1 cellular context compared by ENCODE assay signal in the genomic region with DNA sequence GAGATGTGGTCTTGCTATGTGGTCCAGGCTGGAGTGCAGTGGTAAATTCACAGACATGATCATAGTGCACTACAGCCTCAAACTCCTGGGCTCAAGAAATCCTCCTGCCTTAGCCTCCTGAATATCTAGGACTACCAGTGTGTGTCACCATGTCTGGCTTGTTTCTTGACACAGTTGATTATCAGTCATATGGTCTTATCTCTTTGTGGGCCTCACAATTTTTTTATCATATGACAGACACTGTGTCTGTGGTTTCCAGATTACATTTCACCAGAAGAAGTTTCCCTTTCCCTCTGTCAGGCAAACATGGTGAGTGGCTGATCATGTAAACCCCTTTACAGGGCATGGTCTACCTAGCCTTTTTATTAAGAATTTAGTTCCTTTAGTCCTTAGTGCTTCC.
A peak's percentile ranks its signal among the peaks of the same experiment; 100 is the strongest.
TF ChIP-seq lines count a peak whose summit lies in the region.

No MANE protein-coding gene starts in this region.

TF ChIP-seq in K562, 482 proteins besides CTCF, POLR2A, EP300 and RAD21 (continued from another document and continues in another):
- TF ChIP-seq, protein P1, sequence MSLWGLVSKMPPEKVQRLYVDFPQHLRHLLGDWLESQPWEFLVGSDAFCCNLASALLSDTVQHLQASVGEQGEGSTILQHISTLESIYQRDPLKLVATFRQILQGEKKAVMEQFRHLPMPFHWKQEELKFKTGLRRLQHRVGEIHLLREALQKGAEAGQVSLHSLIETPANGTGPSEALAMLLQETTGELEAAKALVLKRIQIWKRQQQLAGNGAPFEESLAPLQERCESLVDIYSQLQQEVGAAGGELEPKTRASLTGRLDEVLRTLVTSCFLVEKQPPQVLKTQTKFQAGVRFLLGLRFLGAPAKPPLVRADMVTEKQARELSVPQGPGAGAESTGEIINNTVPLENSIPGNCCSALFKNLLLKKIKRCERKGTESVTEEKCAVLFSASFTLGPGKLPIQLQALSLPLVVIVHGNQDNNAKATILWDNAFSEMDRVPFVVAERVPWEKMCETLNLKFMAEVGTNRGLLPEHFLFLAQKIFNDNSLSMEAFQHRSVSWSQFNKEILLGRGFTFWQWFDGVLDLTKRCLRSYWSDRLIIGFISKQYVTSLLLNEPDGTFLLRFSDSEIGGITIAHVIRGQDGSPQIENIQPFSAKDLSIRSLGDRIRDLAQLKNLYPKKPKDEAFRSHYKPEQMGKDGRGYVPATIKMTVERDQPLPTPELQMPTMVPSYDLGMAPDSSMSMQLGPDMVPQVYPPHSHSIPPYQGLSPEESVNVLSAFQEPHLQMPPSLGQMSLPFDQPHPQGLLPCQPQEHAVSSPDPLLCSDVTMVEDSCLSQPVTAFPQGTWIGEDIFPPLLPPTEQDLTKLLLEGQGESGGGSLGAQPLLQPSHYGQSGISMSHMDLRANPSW (CRISPR knock-in tag; IDR thresholded peaks at IDR 0.05): no peak
- no peak for TF ChIP-seq SRSF7 (optimal IDR thresholded peaks at IDR 0.05; ENCODE audit: low read depth, low read length)
- peak; percentile 90 for TF ChIP-seq MTA2 (IDR thresholded peaks at IDR 0.05; ENCODE audit: low read depth)
- no peak for TF ChIP-seq GABPB2 (CRISPR knock-in tag; conservative IDR thresholded peaks at IDR 0.05)
- TF ChIP-seq, protein P2, sequence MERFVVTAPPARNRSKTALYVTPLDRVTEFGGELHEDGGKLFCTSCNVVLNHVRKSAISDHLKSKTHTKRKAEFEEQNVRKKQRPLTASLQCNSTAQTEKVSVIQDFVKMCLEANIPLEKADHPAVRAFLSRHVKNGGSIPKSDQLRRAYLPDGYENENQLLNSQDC (CRISPR knock-in tag; IDR thresholded peaks at IDR 0.05): no peak
- TF ChIP-seq, protein P3, sequence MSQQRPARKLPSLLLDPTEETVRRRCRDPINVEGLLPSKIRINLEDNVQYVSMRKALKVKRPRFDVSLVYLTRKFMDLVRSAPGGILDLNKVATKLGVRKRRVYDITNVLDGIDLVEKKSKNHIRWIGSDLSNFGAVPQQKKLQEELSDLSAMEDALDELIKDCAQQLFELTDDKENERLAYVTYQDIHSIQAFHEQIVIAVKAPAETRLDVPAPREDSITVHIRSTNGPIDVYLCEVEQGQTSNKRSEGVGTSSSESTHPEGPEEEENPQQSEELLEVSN (IDR thresholded peaks at IDR 0.05; ENCODE audit: borderline replicate concordance in 1 of 2, extremely low read depth in 1 of 2, insufficient read depth in 1 of 2, insufficient read length in 1 of 2, low read depth in 1 of 2, low read length in 1 of 2, poor library complexity in 1 of 2, severe bottlenecking in 1 of 2): no peak
- TF ChIP-seq RBM39 (optimal IDR thresholded peaks at IDR 0.05; ENCODE audit: low read depth, low read length): no peak
- TF ChIP-seq, protein P4, sequence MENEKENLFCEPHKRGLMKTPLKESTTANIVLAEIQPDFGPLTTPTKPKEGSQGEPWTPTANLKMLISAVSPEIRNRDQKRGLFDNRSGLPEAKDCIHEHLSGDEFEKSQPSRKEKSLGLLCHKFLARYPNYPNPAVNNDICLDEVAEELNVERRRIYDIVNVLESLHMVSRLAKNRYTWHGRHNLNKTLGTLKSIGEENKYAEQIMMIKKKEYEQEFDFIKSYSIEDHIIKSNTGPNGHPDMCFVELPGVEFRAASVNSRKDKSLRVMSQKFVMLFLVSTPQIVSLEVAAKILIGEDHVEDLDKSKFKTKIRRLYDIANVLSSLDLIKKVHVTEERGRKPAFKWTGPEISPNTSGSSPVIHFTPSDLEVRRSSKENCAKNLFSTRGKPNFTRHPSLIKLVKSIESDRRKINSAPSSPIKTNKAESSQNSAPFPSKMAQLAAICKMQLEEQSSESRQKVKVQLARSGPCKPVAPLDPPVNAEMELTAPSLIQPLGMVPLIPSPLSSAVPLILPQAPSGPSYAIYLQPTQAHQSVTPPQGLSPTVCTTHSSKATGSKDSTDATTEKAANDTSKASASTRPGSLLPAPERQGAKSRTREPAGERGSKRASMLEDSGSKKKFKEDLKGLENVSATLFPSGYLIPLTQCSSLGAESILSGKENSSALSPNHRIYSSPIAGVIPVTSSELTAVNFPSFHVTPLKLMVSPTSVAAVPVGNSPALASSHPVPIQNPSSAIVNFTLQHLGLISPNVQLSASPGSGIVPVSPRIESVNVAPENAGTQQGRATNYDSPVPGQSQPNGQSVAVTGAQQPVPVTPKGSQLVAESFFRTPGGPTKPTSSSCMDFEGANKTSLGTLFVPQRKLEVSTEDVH (IDR thresholded peaks at IDR 0.05; ENCODE audit: low read depth, partially characterized antibody): no peak
- TF ChIP-seq, protein P5, sequence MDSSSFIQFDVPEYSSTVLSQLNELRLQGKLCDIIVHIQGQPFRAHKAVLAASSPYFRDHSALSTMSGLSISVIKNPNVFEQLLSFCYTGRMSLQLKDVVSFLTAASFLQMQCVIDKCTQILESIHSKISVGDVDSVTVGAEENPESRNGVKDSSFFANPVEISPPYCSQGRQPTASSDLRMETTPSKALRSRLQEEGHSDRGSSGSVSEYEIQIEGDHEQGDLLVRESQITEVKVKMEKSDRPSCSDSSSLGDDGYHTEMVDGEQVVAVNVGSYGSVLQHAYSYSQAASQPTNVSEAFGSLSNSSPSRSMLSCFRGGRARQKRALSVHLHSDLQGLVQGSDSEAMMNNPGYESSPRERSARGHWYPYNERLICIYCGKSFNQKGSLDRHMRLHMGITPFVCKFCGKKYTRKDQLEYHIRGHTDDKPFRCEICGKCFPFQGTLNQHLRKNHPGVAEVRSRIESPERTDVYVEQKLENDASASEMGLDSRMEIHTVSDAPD (CRISPR knock-in tag; IDR thresholded peaks at IDR 0.05): no peak
- TF ChIP-seq, protein P6, sequence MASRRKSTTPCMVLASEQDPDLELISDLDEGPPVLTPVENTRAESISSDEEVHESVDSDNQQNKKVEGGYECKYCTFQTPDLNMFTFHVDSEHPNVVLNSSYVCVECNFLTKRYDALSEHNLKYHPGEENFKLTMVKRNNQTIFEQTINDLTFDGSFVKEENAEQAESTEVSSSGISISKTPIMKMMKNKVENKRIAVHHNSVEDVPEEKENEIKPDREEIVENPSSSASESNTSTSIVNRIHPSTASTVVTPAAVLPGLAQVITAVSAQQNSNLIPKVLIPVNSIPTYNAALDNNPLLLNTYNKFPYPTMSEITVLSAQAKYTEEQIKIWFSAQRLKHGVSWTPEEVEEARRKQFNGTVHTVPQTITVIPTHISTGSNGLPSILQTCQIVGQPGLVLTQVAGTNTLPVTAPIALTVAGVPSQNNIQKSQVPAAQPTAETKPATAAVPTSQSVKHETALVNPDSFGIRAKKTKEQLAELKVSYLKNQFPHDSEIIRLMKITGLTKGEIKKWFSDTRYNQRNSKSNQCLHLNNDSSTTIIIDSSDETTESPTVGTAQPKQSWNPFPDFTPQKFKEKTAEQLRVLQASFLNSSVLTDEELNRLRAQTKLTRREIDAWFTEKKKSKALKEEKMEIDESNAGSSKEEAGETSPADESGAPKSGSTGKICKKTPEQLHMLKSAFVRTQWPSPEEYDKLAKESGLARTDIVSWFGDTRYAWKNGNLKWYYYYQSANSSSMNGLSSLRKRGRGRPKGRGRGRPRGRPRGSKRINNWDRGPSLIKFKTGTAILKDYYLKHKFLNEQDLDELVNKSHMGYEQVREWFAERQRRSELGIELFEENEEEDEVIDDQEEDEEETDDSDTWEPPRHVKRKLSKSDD (conservative IDR thresholded peaks at IDR 0.05; ENCODE audit: low read length): no peak
- TF ChIP-seq RCOR1 (IDR thresholded peaks at IDR 0.05; ENCODE audit: borderline replicate concordance in 1 of 2, low read depth in 2 of 2, low read length in 2 of 2): peak in 1 of 2 experiments; percentile 48; a peak in 2 of 4 replicates
- TF ChIP-seq HMG20A (CRISPR knock-in tag; conservative IDR thresholded peaks at IDR 0.05): no peak
- no peak for TF ChIP-seq ZNF695 (CRISPR knock-in tag; IDR thresholded peaks at IDR 0.05)
- no peak for TF ChIP-seq TOE1 (IDR thresholded peaks at IDR 0.05; ENCODE audit: borderline replicate concordance)
- no peak for TF ChIP-seq TOE1 (CRISPR knock-in tag; IDR thresholded peaks at IDR 0.05; ENCODE audit: borderline replicate concordance, low read depth)
- TF ChIP-seq, protein P7, sequence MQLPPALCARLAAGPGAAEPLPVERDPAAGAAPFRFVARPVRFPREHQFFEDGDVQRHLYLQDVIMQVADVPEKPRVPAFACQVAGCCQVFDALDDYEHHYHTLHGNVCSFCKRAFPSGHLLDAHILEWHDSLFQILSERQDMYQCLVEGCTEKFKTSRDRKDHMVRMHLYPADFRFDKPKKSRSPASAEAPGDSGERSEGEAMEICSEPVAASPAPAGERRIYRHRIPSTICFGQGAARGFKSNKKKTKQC (CRISPR knock-in tag; IDR thresholded peaks at IDR 0.05): no peak
- TF ChIP-seq, protein P8, sequence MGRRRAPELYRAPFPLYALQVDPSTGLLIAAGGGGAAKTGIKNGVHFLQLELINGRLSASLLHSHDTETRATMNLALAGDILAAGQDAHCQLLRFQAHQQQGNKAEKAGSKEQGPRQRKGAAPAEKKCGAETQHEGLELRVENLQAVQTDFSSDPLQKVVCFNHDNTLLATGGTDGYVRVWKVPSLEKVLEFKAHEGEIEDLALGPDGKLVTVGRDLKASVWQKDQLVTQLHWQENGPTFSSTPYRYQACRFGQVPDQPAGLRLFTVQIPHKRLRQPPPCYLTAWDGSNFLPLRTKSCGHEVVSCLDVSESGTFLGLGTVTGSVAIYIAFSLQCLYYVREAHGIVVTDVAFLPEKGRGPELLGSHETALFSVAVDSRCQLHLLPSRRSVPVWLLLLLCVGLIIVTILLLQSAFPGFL (CRISPR knock-in tag; IDR thresholded peaks at IDR 0.05): no peak
- TF ChIP-seq, protein P9, sequence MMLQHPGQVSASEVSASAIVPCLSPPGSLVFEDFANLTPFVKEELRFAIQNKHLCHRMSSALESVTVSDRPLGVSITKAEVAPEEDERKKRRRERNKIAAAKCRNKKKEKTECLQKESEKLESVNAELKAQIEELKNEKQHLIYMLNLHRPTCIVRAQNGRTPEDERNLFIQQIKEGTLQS (IDR thresholded peaks at IDR 0.05): no peak
- TF ChIP-seq, protein P9 (CRISPR knock-in tag; conservative IDR thresholded peaks at IDR 0.05): no peak
- TF ChIP-seq ZNF445 (CRISPR knock-in tag; IDR thresholded peaks at IDR 0.05; ENCODE audit: low read depth): no peak
- TF ChIP-seq JUND (IDR thresholded peaks at IDR 0.05; ENCODE audit: borderline replicate concordance, low read depth, low read length): no peak; the same call in 1 of the 2 replicates
- TF ChIP-seq JUND (tag; IDR thresholded peaks at IDR 0.05; ENCODE audit: borderline replicate concordance, low read depth, low read length): no peak
- TF ChIP-seq ZNF347 (CRISPR knock-in tag; IDR thresholded peaks at IDR 0.05; ENCODE audit: low read depth): no peak
- TF ChIP-seq, protein P10, sequence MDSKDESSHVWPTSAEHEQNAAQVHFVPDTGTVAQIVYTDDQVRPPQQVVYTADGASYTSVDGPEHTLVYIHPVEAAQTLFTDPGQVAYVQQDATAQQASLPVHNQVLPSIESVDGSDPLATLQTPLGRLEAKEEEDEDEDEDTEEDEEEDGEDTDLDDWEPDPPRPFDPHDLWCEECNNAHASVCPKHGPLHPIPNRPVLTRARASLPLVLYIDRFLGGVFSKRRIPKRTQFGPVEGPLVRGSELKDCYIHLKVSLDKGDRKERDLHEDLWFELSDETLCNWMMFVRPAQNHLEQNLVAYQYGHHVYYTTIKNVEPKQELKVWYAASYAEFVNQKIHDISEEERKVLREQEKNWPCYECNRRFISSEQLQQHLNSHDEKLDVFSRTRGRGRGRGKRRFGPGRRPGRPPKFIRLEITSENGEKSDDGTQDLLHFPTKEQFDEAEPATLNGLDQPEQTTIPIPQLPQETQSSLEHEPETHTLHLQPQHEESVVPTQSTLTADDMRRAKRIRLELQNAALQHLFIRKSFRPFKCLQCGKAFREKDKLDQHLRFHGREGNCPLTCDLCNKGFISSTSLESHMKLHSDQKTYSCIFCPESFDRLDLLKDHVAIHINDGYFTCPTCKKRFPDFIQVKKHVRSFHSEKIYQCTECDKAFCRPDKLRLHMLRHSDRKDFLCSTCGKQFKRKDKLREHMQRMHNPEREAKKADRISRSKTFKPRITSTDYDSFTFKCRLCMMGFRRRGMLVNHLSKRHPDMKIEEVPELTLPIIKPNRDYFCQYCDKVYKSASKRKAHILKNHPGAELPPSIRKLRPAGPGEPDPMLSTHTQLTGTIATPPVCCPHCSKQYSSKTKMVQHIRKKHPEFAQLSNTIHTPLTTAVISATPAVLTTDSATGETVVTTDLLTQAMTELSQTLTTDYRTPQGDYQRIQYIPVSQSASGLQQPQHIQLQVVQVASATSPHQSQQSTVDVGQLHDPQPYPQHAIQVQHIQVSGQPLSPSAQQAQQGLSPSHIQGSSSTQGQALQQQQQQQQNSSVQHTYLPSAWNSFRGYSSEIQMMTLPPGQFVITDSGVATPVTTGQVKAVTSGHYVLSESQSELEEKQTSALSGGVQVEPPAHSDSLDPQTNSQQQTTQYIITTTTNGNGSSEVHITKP (IDR thresholded peaks at IDR 0.05; ENCODE audit: partially characterized antibody): no peak
- TF ChIP-seq, protein P11, sequence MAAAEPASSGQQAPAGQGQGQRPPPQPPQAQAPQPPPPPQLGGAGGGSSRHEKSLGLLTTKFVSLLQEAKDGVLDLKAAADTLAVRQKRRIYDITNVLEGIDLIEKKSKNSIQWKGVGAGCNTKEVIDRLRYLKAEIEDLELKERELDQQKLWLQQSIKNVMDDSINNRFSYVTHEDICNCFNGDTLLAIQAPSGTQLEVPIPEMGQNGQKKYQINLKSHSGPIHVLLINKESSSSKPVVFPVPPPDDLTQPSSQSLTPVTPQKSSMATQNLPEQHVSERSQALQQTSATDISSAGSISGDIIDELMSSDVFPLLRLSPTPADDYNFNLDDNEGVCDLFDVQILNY (CRISPR knock-in tag; IDR thresholded peaks at IDR 0.05): no peak
- TF ChIP-seq, protein P12, sequence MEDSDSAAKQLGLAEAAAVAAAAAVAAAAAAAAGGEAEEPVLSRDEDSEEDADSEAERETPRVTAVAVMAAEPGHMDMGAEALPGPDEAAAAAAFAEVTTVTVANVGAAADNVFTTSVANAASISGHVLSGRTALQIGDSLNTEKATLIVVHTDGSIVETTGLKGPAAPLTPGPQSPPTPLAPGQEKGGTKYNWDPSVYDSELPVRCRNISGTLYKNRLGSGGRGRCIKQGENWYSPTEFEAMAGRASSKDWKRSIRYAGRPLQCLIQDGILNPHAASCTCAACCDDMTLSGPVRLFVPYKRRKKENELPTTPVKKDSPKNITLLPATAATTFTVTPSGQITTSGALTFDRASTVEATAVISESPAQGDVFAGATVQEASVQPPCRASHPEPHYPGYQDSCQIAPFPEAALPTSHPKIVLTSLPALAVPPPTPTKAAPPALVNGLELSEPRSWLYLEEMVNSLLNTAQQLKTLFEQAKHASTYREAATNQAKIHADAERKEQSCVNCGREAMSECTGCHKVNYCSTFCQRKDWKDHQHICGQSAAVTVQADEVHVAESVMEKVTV (CRISPR knock-in tag; IDR thresholded peaks at IDR 0.05): no peak
- TF ChIP-seq, protein P13, sequence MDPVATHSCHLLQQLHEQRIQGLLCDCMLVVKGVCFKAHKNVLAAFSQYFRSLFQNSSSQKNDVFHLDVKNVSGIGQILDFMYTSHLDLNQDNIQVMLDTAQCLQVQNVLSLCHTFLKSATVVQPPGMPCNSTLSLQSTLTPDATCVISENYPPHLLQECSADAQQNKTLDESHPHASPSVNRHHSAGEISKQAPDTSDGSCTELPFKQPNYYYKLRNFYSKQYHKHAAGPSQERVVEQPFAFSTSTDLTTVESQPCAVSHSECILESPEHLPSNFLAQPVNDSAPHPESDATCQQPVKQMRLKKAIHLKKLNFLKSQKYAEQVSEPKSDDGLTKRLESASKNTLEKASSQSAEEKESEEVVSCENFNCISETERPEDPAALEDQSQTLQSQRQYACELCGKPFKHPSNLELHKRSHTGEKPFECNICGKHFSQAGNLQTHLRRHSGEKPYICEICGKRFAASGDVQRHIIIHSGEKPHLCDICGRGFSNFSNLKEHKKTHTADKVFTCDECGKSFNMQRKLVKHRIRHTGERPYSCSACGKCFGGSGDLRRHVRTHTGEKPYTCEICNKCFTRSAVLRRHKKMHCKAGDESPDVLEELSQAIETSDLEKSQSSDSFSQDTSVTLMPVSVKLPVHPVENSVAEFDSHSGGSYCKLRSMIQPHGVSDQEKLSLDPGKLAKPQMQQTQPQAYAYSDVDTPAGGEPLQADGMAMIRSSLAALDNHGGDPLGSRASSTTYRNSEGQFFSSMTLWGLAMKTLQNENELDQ (CRISPR knock-in tag; IDR thresholded peaks at IDR 0.05; ENCODE audit: borderline replicate concordance): no peak
